In the genomic region with DNA sequence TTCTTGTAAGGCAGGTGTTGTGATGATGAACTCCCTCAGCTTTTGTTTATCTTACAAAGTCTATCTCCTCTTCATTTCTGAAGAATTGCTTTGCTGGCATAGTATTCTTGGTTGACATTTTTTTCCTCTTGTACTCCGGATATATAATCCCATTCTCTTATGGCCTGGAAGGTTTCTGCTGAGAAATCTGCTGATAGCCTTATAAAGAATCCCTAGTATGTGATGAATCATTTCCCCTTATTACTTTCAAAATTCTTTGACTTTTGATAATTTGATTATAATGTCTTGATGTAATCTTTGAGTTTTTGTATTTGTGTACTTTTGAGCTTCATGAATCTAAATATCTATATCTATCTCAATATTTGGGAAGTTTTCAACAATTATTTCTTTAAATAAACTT, we compare ENCODE assay signal across 1 cellular context.
TF ChIP-seq lines count a peak whose summit lies in the region.

No MANE protein-coding gene starts in this region.

TF ChIP-seq in SK-N-SH treated with all-trans-retinoic acid at 6 μM for 48 hours, 23 proteins besides CTCF, POLR2A, EP300 and RAD21 (continued from another document):
- no peak for TF ChIP-seq ZNF8 (CRISPR knock-in tag; IDR thresholded peaks at IDR 0.05)
- TF ChIP-seq ZFP3 (CRISPR knock-in tag; IDR thresholded peaks at IDR 0.05), result no peak
- no peak for TF ChIP-seq GLIS3 (CRISPR knock-in tag; IDR thresholded peaks at IDR 0.05)
- no peak for TF ChIP-seq CSDC2 (CRISPR knock-in tag; IDR thresholded peaks at IDR 0.05)
- no peak for TF ChIP-seq TCF4 (CRISPR knock-in tag; IDR thresholded peaks at IDR 0.05; ENCODE audit: borderline replicate concordance)
- no peak for TF ChIP-seq ZNF565 (CRISPR knock-in tag; conservative IDR thresholded peaks at IDR 0.05; ENCODE audit: low read depth)
- TF ChIP-seq BACH2 (CRISPR knock-in tag; IDR thresholded peaks at IDR 0.05; ENCODE audit: borderline replicate concordance), result no peak
- no peak for TF ChIP-seq ZC3H10 (CRISPR knock-in tag; IDR thresholded peaks at IDR 0.05)
